ENCODE assay signal across 11 cellular contexts in the genomic region with DNA sequence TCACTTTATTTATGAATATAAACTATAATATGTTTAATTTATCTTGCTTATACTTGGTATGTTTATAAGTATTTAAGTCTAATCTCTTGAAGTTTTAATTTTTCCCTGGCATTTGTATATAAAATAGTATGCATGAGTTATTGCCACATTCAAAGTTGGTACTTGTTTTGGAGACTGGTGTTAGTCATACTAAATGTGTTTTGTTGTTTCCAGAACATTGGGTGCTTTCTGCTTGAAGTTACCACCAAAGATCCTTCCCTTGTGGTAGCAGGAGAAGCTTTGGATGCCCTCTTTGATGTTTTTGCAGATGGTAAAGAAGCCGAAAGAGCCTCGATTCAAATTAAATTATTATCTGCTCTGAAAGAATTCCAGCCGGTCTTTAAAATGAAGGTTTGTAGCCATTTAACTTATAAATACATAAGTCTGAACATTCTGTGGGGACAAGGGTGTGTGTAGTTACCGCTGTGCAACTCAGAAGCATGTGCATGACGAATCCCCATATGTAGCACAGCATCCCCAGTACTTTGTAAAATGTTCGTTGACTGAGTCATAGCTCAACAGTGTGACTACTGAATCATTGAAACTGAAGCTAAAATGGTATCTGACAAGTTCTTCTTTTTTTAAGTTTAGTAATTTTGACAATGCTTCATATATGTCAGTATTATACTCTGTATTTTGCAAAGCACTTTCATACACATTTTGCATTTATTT. TPM values are rescaled to one million over a fixed set of nuclear protein-coding genes. Genes with fewer than 3 reads are reported as not detected.
DNase-seq lines count a peak whose midpoint lies in the region; ATAC-seq and TF ChIP-seq lines count a peak whose summit lies in the region.
"Had no signal": no experiment of that assay in that cellular context is flagged by ENCODE, and none has a peak within 500 bp of the region (broad histone marks: within the 10 kb centered on the region; RNA-seq: fewer than 3 reads in every experiment).

No MANE protein-coding gene starts in this region.

- CTCF ChIA-PET in T-cell (lab: Charles Lee), result no interaction called here

- no peak for TF ChIP-seq CTCF in AG10803 (conservative IDR thresholded peaks at IDR 0.05; ENCODE audit: low read length)
- TF ChIP-seq CTCF in epithelial cell of proximal tubule (conservative IDR thresholded peaks at IDR 0.05; ENCODE audit: low read depth, low read length), result no peak

- peaks cover 32% of the 10 kb centered on the region for H3K36me3 ChIP-seq in SJCRH30

- H3K27ac Mint-ChIP-seq in T-cell, result no peak overlapping the region

- H3K9me3 ChIP-seq in SJCRH30 (replicated peaks), result no peaks in the 10 kb centered on the region
- H3K9me3 ChIP-seq: transverse colon had no signal

- H3K4me1 Mint-ChIP-seq in T-cell, result no peaks in the 10 kb centered on the region

- peak; percentile 68 for ATAC-seq in GM18867 (IDR thresholded peaks at IDR 0.05; ENCODE audit: unreplicated experiment)
- no peak for ATAC-seq in T-cell (replicated peaks in 1 of 4)

- H3K27ac ChIP-seq in SJCRH30, result no peak overlapping the region
- H3K27ac ChIP-seq: transverse colon, VCaP had no signal

- no peaks in the 10 kb centered on the region for H3K4me1 ChIP-seq in SJCRH30
- H3K4me1 ChIP-seq: transverse colon had no signal

- no peaks in the 10 kb centered on the region for H3K27me3 Mint-ChIP-seq in T-cell

- H3K9me3 Mint-ChIP-seq in T-cell, result no peaks in the 10 kb centered on the region

- H3K4me3 ChIP-seq in AG10803 (ENCODE audit: low read length), result no peak overlapping the region
- no peak overlapping the region for H3K4me3 ChIP-seq in epithelial cell of proximal tubule (ENCODE audit: low read depth, low read length)
- no peak overlapping the region for H3K4me3 ChIP-seq in SJCRH30
- H3K4me3 ChIP-seq: transverse colon had no signal

- H3K36me3 Mint-ChIP-seq in T-cell, result peaks cover 44% of the 10 kb centered on the region

- POLR2A ChIA-PET in T-cell (lab: Charles Lee), result no interaction called here

- H3K4me3 Mint-ChIP-seq in T-cell, result no peak overlapping the region

- H3K27me3 ChIP-seq in SJCRH30, result no peaks in the 10 kb centered on the region
- H3K27me3 ChIP-seq: transverse colon had no signal

- peak; percentile 81 for DNase-seq in AG10803 (ENCODE audit: low read depth)
- DNase-seq in HT1080 (ENCODE audit: low read depth), result peak; percentile 71
- peak; percentile 23 for DNase-seq in epithelial cell of proximal tubule (ENCODE audit: low read depth)
- DNase-seq in SJCRH30, result no peak
- DNase-seq in KG1 (lab: John Stamatoyannopoulos, UW), result no peak
- no peak for DNase-seq in T-cell
- DNase-seq in 8988T, result no peak
- DNase-seq: NCI-H187 treated with DMSO at 0.1 percent for 48 hours, transverse colon had no signal

RNA-seq across cellular contexts. Expression of gene HEATR3, which starts 36.4 kb away (rescaled TPM):
- 24.5 and 27.0 TPM in 2 replicates for total RNA-seq in HT1080 (2014; rRNA removed; shearing (Covaris generic))
- 17.5 and 18.0 TPM in 2 replicates for polyA plus RNA-seq in HT1080 (2015; cell fraction: cytosol; rRNA removed)
- polyA plus RNA-seq in HT1080 (2015; cell fraction: nucleus; rRNA removed), result 30.4 and 36.9 TPM in 2 replicates
- total RNA-seq in epithelial cell of proximal tubule (18.3 and 25.8 TPM in 2 replicates), T-cell (10 to 100 TPM; 17.0 to 28.4 (median 24.6) TPM)
- total RNA-seq in SJCRH30 (2014; rRNA removed; shearing (Covaris generic)), result 23.1 and 23.4 TPM in 2 replicates

RNA-seq across cellular contexts. Expression of gene TENT4B, which starts 50.9 kb away (rescaled TPM):
- total RNA-seq in HT1080 (2014; rRNA removed; shearing (Covaris generic)), result 8.3 and 11.7 TPM in 2 replicates
- 10.6 and 13.4 TPM in 2 replicates for polyA plus RNA-seq in HT1080 (2015; cell fraction: cytosol; rRNA removed)
- polyA plus RNA-seq in HT1080 (2015; cell fraction: nucleus; rRNA removed), result 14.3 and 16.6 TPM in 2 replicates
- total RNA-seq in epithelial cell of proximal tubule (7.7 and 9.4 TPM in 2 replicates), T-cell (10 to 100 TPM; 20.2 to 31.9 (median 20.9) TPM)
- total RNA-seq in SJCRH30 (2014; rRNA removed; shearing (Covaris generic)), result 9.6 and 12.4 TPM in 2 replicates

Comparison
In these comparisons a context has a peak if more than half of its experiments do, and no peak if none do; other contexts are left out.
1. DNase-seq: peak in AG10803 (single experiment), HT1080 (single experiment) and epithelial cell of proximal tubule (single experiment); none in SJCRH30 (0 of 2), KG1 (single experiment), T-cell (0 of 34) and 8988T (single experiment).